Comparison of ENCODE assay signal across 1 cellular context in the genomic region with DNA sequence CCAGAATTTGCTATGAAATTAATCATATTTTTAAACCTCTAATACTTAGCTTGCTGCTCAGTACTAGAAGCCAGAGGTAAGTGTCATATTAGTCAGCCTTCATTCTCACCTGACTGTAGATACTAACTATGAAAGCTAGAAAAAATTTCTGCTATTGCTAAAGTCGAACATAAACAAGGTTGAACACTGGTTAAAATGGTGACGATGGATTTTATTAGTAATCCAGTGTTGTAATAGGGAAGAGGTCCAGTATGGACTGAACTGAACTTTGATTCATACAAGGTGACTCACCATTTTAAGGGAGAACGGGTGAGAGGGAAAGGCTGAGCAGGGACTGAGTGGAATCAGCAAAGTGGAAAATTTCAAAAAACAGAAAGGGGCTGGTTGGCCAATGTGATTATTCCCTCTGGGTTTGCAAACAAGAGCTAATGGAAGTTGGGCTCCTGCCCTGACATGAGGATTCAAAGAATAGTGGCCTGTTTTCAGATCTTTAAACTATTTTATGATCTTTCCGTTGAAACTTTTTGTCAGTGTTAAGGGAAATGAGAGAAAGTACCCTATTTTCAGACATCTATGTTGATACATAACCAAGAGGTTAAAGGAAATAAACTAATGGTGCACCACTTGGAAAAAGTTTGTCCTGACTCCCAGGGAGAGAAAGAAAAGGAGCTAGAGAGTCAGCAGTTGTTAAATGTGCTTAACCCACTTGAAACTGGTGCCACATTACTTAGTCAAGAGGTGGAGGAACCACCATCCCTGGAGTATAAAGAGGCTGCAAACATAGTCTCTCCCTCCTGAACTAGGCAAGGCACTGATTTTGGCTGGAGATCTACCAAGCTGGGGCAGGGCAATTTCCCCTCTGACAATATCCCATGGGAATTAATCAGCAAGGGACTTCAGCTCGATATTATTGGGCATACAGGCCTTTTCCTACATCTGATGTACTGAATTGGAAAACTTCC.
A peak's percentile ranks its signal among the peaks of the same experiment; 100 is the strongest.
TF ChIP-seq lines count a peak whose summit lies in the region.

No MANE protein-coding gene starts in this region.

TF ChIP-seq in HepG2, 621 proteins besides CTCF, POLR2A, EP300 and RAD21 (continued from another document and continues in another):
- TF ChIP-seq, protein P1, sequence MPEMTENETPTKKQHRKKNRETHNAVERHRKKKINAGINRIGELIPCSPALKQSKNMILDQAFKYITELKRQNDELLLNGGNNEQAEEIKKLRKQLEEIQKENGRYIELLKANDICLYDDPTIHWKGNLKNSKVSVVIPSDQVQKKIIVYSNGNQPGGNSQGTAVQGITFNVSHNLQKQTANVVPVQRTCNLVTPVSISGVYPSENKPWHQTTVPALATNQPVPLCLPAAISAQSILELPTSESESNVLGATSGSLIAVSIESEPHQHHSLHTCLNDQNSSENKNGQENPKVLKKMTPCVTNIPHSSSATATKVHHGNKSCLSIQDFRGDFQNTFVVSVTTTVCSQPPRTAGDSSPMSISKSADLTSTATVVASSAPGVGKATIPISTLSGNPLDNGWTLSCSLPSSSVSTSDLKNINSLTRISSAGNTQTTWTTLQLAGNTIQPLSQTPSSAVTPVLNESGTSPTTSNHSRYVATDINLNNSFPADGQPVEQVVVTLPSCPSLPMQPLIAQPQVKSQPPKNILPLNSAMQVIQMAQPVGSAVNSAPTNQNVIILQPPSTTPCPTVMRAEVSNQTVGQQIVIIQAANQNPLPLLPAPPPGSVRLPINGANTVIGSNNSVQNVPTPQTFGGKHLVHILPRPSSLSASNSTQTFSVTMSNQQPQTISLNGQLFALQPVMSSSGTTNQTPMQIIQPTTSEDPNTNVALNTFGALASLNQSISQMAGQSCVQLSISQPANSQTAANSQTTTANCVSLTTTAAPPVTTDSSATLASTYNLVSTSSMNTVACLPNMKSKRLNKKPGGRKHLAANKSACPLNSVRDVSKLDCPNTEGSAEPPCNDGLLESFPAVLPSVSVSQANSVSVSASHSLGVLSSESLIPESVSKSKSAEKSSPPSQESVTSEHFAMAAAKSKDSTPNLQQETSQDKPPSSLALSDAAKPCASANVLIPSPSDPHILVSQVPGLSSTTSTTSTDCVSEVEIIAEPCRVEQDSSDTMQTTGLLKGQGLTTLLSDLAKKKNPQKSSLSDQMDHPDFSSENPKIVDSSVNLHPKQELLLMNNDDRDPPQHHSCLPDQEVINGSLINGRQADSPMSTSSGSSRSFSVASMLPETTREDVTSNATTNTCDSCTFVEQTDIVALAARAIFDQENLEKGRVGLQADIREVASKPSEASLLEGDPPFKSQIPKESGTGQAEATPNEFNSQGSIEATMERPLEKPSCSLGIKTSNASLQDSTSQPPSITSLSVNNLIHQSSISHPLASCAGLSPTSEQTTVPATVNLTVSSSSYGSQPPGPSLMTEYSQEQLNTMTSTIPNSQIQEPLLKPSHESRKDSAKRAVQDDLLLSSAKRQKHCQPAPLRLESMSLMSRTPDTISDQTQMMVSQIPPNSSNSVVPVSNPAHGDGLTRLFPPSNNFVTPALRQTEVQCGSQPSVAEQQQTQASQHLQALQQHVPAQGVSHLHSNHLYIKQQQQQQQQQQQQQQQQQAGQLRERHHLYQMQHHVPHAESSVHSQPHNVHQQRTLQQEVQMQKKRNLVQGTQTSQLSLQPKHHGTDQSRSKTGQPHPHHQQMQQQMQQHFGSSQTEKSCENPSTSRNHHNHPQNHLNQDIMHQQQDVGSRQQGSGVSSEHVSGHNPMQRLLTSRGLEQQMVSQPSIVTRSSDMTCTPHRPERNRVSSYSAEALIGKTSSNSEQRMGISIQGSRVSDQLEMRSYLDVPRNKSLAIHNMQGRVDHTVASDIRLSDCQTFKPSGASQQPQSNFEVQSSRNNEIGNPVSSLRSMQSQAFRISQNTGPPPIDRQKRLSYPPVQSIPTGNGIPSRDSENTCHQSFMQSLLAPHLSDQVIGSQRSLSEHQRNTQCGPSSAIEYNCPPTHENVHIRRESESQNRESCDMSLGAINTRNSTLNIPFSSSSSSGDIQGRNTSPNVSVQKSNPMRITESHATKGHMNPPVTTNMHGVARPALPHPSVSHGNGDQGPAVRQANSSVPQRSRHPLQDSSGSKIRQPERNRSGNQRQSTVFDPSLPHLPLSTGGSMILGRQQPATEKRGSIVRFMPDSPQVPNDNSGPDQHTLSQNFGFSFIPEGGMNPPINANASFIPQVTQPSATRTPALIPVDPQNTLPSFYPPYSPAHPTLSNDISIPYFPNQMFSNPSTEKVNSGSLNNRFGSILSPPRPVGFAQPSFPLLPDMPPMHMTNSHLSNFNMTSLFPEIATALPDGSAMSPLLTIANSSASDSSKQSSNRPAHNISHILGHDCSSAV (CRISPR knock-in tag; IDR thresholded peaks at IDR 0.05; ENCODE audit: borderline replicate concordance), result no peak
- TF ChIP-seq, protein P2, sequence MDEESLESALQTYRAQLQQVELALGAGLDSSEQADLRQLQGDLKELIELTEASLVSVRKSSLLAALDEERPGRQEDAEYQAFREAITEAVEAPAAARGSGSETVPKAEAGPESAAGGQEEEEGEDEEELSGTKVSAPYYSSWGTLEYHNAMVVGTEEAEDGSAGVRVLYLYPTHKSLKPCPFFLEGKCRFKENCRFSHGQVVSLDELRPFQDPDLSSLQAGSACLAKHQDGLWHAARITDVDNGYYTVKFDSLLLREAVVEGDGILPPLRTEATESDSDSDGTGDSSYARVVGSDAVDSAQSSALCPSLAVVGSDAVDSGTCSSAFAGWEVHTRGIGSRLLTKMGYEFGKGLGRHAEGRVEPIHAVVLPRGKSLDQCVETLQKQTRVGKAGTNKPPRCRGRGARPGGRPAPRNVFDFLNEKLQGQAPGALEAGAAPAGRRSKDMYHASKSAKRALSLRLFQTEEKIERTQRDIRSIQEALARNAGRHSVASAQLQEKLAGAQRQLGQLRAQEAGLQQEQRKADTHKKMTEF (CRISPR knock-in tag; IDR thresholded peaks at IDR 0.05), result peak; percentile 80
- TF ChIP-seq SALL1 (CRISPR knock-in tag; IDR thresholded peaks at IDR 0.05) (peak; percentile 90; the same call in 1 of the 2 replicates), SOX5 (CRISPR knock-in tag; IDR thresholded peaks at IDR 0.05; ENCODE audit: borderline replicate concordance) (peak; percentile 78; the same call in 1 of the 2 replicates), ZNF766 (CRISPR knock-in tag; IDR thresholded peaks at IDR 0.05; ENCODE audit: borderline replicate concordance) (no peak), NCOR1 (IDR thresholded peaks at IDR 0.05; ENCODE audit: borderline replicate concordance, low read length) (peak; percentile 92; the same call in 1 of the 2 replicates), ZNF644 (CRISPR knock-in tag; IDR thresholded peaks at IDR 0.05; ENCODE audit: low read depth) (peak; percentile 82), HNRNPK (IDR thresholded peaks at IDR 0.05; ENCODE audit: low read depth, low read length, poor library complexity, severe bottlenecking) (no peak), PPARG (CRISPR knock-in tag; conservative IDR thresholded peaks at IDR 0.05) (peak; percentile 94), HNF4A (CRISPR knock-in tag; IDR thresholded peaks at IDR 0.05) (peak; percentile 94), ZNF781 (CRISPR knock-in tag; IDR thresholded peaks at IDR 0.05; ENCODE audit: borderline replicate concordance, not compliant biosample characterization) (no peak), BRD4 (CRISPR knock-in tag; IDR thresholded peaks at IDR 0.05) (peak; percentile 43; the same call in 1 of the 2 replicates), ZNF317 (CRISPR knock-in tag; IDR thresholded peaks at IDR 0.05) (peak; percentile 91), KLF12 (CRISPR knock-in tag; IDR thresholded peaks at IDR 0.05; ENCODE audit: borderline replicate concordance) (0 out of 2 replicates have a peak, but pooled peaks have one; percentile 49), GATA4 (IDR thresholded peaks at IDR 0.05; ENCODE audit: borderline replicate concordance, low read depth) (peak; percentile 50; the same call in 1 of the 2 replicates), MYNN (CRISPR knock-in tag; IDR thresholded peaks at IDR 0.05; ENCODE audit: low read depth) (no peak), ZNF44 (CRISPR knock-in tag; IDR thresholded peaks at IDR 0.05) (no peak), ISX (CRISPR knock-in tag; conservative IDR thresholded peaks at IDR 0.05) (0 out of 2 replicates have a peak, but pooled peaks have one; percentile 6), GATAD2A (CRISPR knock-in tag; IDR thresholded peaks at IDR 0.05) (peak; percentile 95), ZNF17 (CRISPR knock-in tag; IDR thresholded peaks at IDR 0.05) (no peak), ZNF7 (CRISPR knock-in tag; IDR thresholded peaks at IDR 0.05) (peak; percentile 49; the same call in 1 of the 2 replicates), ETV5 (CRISPR knock-in tag; IDR thresholded peaks at IDR 0.05; ENCODE audit: borderline replicate concordance) (peak; percentile 19; the same call in 1 of the 2 replicates), NFKB2 (CRISPR knock-in tag; IDR thresholded peaks at IDR 0.05; ENCODE audit: borderline replicate concordance) (no peak), KLF16 (CRISPR knock-in tag; IDR thresholded peaks at IDR 0.05) (peak in 1 of 2 experiments; percentile 60; a peak in 2 of 4 replicates), PAWR (CRISPR knock-in tag; IDR thresholded peaks at IDR 0.05; ENCODE audit: borderline replicate concordance) (no peak)
- TF ChIP-seq, protein P3, sequence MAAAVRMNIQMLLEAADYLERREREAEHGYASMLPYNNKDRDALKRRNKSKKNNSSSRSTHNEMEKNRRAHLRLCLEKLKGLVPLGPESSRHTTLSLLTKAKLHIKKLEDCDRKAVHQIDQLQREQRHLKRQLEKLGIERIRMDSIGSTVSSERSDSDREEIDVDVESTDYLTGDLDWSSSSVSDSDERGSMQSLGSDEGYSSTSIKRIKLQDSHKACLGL (CRISPR knock-in tag; IDR thresholded peaks at IDR 0.05), result no peak
- TF ChIP-seq, protein P4, sequence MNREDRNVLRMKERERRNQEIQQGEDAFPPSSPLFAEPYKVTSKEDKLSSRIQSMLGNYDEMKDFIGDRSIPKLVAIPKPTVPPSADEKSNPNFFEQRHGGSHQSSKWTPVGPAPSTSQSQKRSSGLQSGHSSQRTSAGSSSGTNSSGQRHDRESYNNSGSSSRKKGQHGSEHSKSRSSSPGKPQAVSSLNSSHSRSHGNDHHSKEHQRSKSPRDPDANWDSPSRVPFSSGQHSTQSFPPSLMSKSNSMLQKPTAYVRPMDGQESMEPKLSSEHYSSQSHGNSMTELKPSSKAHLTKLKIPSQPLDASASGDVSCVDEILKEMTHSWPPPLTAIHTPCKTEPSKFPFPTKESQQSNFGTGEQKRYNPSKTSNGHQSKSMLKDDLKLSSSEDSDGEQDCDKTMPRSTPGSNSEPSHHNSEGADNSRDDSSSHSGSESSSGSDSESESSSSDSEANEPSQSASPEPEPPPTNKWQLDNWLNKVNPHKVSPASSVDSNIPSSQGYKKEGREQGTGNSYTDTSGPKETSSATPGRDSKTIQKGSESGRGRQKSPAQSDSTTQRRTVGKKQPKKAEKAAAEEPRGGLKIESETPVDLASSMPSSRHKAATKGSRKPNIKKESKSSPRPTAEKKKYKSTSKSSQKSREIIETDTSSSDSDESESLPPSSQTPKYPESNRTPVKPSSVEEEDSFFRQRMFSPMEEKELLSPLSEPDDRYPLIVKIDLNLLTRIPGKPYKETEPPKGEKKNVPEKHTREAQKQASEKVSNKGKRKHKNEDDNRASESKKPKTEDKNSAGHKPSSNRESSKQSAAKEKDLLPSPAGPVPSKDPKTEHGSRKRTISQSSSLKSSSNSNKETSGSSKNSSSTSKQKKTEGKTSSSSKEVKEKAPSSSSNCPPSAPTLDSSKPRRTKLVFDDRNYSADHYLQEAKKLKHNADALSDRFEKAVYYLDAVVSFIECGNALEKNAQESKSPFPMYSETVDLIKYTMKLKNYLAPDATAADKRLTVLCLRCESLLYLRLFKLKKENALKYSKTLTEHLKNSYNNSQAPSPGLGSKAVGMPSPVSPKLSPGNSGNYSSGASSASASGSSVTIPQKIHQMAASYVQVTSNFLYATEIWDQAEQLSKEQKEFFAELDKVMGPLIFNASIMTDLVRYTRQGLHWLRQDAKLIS (CRISPR knock-in tag; IDR thresholded peaks at IDR 0.05), result peak; percentile 85; the same call in 1 of the 2 replicates
- TF ChIP-seq, protein P5, sequence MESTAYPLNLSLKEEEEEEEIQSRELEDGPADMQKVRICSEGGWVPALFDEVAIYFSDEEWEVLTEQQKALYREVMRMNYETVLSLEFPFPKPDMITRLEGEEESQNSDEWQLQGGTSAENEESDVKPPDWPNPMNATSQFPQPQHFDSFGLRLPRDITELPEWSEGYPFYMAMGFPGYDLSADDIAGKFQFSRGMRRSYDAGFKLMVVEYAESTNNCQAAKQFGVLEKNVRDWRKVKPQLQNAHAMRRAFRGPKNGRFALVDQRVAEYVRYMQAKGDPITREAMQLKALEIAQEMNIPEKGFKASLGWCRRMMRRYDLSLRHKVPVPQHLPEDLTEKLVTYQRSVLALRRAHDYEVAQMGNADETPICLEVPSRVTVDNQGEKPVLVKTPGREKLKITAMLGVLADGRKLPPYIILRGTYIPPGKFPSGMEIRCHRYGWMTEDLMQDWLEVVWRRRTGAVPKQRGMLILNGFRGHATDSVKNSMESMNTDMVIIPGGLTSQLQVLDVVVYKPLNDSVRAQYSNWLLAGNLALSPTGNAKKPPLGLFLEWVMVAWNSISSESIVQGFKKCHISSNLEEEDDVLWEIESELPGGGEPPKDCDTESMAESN (CRISPR knock-in tag; conservative IDR thresholded peaks at IDR 0.05), result peak; percentile 19; the same call in 1 of the 2 replicates
- TF ChIP-seq, protein P6, sequence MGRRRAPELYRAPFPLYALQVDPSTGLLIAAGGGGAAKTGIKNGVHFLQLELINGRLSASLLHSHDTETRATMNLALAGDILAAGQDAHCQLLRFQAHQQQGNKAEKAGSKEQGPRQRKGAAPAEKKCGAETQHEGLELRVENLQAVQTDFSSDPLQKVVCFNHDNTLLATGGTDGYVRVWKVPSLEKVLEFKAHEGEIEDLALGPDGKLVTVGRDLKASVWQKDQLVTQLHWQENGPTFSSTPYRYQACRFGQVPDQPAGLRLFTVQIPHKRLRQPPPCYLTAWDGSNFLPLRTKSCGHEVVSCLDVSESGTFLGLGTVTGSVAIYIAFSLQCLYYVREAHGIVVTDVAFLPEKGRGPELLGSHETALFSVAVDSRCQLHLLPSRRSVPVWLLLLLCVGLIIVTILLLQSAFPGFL (CRISPR knock-in tag; IDR thresholded peaks at IDR 0.05), result no peak
- TF ChIP-seq, protein P7, sequence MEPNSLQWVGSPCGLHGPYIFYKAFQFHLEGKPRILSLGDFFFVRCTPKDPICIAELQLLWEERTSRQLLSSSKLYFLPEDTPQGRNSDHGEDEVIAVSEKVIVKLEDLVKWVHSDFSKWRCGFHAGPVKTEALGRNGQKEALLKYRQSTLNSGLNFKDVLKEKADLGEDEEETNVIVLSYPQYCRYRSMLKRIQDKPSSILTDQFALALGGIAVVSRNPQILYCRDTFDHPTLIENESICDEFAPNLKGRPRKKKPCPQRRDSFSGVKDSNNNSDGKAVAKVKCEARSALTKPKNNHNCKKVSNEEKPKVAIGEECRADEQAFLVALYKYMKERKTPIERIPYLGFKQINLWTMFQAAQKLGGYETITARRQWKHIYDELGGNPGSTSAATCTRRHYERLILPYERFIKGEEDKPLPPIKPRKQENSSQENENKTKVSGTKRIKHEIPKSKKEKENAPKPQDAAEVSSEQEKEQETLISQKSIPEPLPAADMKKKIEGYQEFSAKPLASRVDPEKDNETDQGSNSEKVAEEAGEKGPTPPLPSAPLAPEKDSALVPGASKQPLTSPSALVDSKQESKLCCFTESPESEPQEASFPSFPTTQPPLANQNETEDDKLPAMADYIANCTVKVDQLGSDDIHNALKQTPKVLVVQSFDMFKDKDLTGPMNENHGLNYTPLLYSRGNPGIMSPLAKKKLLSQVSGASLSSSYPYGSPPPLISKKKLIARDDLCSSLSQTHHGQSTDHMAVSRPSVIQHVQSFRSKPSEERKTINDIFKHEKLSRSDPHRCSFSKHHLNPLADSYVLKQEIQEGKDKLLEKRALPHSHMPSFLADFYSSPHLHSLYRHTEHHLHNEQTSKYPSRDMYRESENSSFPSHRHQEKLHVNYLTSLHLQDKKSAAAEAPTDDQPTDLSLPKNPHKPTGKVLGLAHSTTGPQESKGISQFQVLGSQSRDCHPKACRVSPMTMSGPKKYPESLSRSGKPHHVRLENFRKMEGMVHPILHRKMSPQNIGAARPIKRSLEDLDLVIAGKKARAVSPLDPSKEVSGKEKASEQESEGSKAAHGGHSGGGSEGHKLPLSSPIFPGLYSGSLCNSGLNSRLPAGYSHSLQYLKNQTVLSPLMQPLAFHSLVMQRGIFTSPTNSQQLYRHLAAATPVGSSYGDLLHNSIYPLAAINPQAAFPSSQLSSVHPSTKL (CRISPR knock-in tag; IDR thresholded peaks at IDR 0.05), result peak; percentile 90
